ENCODE assay signal across 21 cellular contexts in genomic region chr6:127215931-127216330, GRCh38.
"Had no signal": no experiment of that assay in that cellular context is flagged by ENCODE, and none has a peak within 500 bp of the region (broad histone marks: within the 10 kb centered on the region; RNA-seq: fewer than 3 reads in every experiment).

No MANE protein-coding gene starts in this region.

- H3K4me3 ChIP-seq: heart right ventricle, left lung, lung, ovary, sigmoid colon, spleen, suprapubic skin, thoracic aorta, tibial artery, upper lobe of right lung had no signal

- ATAC-seq: heart right ventricle; left lung; natural killer cell; right cardiac atrium; stimulated activated effector memory CD8-positive, alpha-beta T cell treated with anti-CD3 and anti-CD28 coated beads, Interleukin-12 subunit alpha, Interleukin-12 subunit beta, amount 100 ng/mL, for 72 hours; upper lobe of right lung had no signal

- DNase-seq: heart right ventricle; hippocampal formation; left lung; mesendoderm; naive B cell; natural killer cell; ovary; retina; right cardiac atrium; sigmoid colon; small intestine; spleen; stimulated activated CD4-positive, alpha-beta T cell treated with anti-CD3 and anti-CD28 coated beads, Interleukin-4, amount 100 ng/mL, for 24 hours; stimulated activated naive CD4-positive, alpha-beta T cell; tibial artery; trophoblast cell; upper lobe of right lung had no signal

- H3K36me3 ChIP-seq: heart right ventricle, left lung, ovary, sigmoid colon, spleen, suprapubic skin, thoracic aorta, tibial artery, upper lobe of right lung had no signal

- H3K27ac ChIP-seq: heart right ventricle, left lung, ovary, sigmoid colon, spleen, suprapubic skin, thoracic aorta, tibial artery, upper lobe of right lung had no signal

- H3K27me3 ChIP-seq: left lung, ovary, sigmoid colon, suprapubic skin, upper lobe of right lung had no signal

- H3K4me1 ChIP-seq: left lung, sigmoid colon, spleen, suprapubic skin, tibial artery had no signal

- H3K9me3 ChIP-seq: heart right ventricle, left lung, ovary, sigmoid colon, spleen, suprapubic skin, thoracic aorta, tibial artery, upper lobe of right lung had no signal
